ENCODE assay signal across 24 cellular contexts in genomic region chr3:125671461-125672243, GRCh38.
A peak's percentile ranks its signal among the peaks of the same experiment; 100 is the strongest.
DNase-seq lines count a peak whose midpoint lies in the region; ATAC-seq lines count a peak whose summit lies in the region.
"Had no signal": no experiment of that assay in that cellular context is flagged by ENCODE, and none has a peak within 500 bp of the region (broad histone marks: within the 10 kb centered on the region; RNA-seq: fewer than 3 reads in every experiment).

No MANE protein-coding gene starts in this region.

- H3K27ac ChIP-seq in neuronal stem cell (replicated peaks; ENCODE audit: low read length): no peak overlapping the region
- H3K27ac ChIP-seq: A549; BLaER1 treated with 17β-estradiol and CSF1 and Interleukin-3, amounts not matched to agents 10 nM and 100 nM had no signal

- no peak overlapping the region for H2BK120ac ChIP-seq in neuronal stem cell (ENCODE audit: low read depth, low read length)

- no peaks in the 10 kb centered on the region for H3K79me1 ChIP-seq in neuronal stem cell (ENCODE audit: low read depth, low read length)

- H3K9me3 Mint-ChIP-seq in stimulated activated naive CD8-positive, alpha-beta T cell treated with anti-CD3 and anti-CD28 coated beads, Interleukin-15, amount 100 ng/mL, for 72 hours: no peaks in the 10 kb centered on the region
- no peaks in the 10 kb centered on the region for H3K9me3 Mint-ChIP-seq in central memory CD8-positive, alpha-beta T cell
- H3K9me3 Mint-ChIP-seq: CD4-positive, alpha-beta T cell had no signal

- H3K4me1 ChIP-seq in neuronal stem cell (ENCODE audit: control insufficient read depth in 2 of 2, insufficient read depth in 1 of 2, low read depth in 1 of 2, low read length in 2 of 2): no peaks in the 10 kb centered on the region
- H3K4me1 ChIP-seq: A549; BE2C; BLaER1 treated with 17β-estradiol and CSF1 and Interleukin-3, amounts not matched to agents 10 nM and 100 nM had no signal

- H3K14ac ChIP-seq in neuronal stem cell (ENCODE audit: low read length): peak overlapping the region; percentile 44

- H3K27me3 ChIP-seq in neuronal stem cell (ENCODE audit: control insufficient read depth in 3 of 3, insufficient read depth in 3 of 3, low read depth in 1 of 3, low read length in 3 of 3): no peaks in the 10 kb centered on the region
- H3K27me3 ChIP-seq in H7 (ENCODE audit: control insufficient read depth, insufficient read depth, low read length): no peaks in the 10 kb centered on the region
- H3K27me3 ChIP-seq: BE2C; BLaER1 treated with 17β-estradiol and CSF1 and Interleukin-3, amounts not matched to agents 10 nM and 100 nM had no signal

- no peak overlapping the region for H3K4me3 ChIP-seq in neuronal stem cell (ENCODE audit: low read length in 2 of 2)
- no peak overlapping the region for H3K4me3 ChIP-seq in H7 (ENCODE audit: insufficient read depth, low read depth, low read length)
- H3K4me3 ChIP-seq: A549; BLaER1 treated with 17β-estradiol and CSF1 and Interleukin-3, amounts not matched to agents 10 nM and 100 nM; GM12878; HAP-1 had no signal

- H2BK5ac ChIP-seq in neuronal stem cell (ENCODE audit: low read length): no peak overlapping the region

- no peak overlapping the region for H3K9ac ChIP-seq in neuronal stem cell (ENCODE audit: low read depth, low read length, poor library complexity)
- H3K9ac ChIP-seq: BLaER1 treated with 17β-estradiol and CSF1 and Interleukin-3, amounts not matched to agents 10 nM and 100 nM had no signal

- H3K36me3 ChIP-seq in neuronal stem cell (replicated peaks in 1 of 2; ENCODE audit: control insufficient read depth in 2 of 2, insufficient read depth in 2 of 2, low read length in 2 of 2): no peaks in the 10 kb centered on the region
- no peaks in the 10 kb centered on the region for H3K36me3 ChIP-seq in H7 (replicated peaks; ENCODE audit: control insufficient read depth, insufficient read depth, low read length)
- H3K36me3 ChIP-seq: BE2C; BLaER1 treated with 17β-estradiol and CSF1 and Interleukin-3, amounts not matched to agents 10 nM and 100 nM; HAP-1 had no signal

- no CpG with 5 or more reads among the region's 39 CpGs for WGBS in neuronal stem cell (ENCODE audit: extremely low coverage in 2 of 2, insufficient read length in 2 of 2, insufficient replicate concordance in 1 of 2), 2 donors

- no peak overlapping the region for H3K4ac ChIP-seq in neuronal stem cell (ENCODE audit: low read length)

- H3K27ac Mint-ChIP-seq in stimulated activated naive CD8-positive, alpha-beta T cell treated with anti-CD3 and anti-CD28 coated beads, Interleukin-15, amount 100 ng/mL, for 72 hours: no peak overlapping the region
- H3K27ac Mint-ChIP-seq in central memory CD8-positive, alpha-beta T cell (ENCODE audit: low read depth): peak overlapping the region; percentile 83
- H3K27ac Mint-ChIP-seq: CD14-positive monocyte; CD4-positive, alpha-beta T cell; HFFc6 had no signal

- no peaks in the 10 kb centered on the region for H3K9me3 ChIP-seq in neuronal stem cell (replicated peaks in 1 of 2; ENCODE audit: control insufficient read depth in 2 of 2, insufficient read depth in 1 of 2, low read depth in 1 of 2, low read length in 2 of 2)
- H3K9me3 ChIP-seq: A549, BE2C, HAP-1 had no signal

- no peaks in the 10 kb centered on the region for H3K4me1 Mint-ChIP-seq in stimulated activated naive CD8-positive, alpha-beta T cell treated with anti-CD3 and anti-CD28 coated beads, Interleukin-15, amount 100 ng/mL, for 72 hours
- peaks cover 22% of the 10 kb centered on the region for H3K4me1 Mint-ChIP-seq in central memory CD8-positive, alpha-beta T cell
- H3K4me1 Mint-ChIP-seq: CD14-positive monocyte had no signal

- H3K4me2 ChIP-seq in neuronal stem cell (ENCODE audit: insufficient read depth, low read length, poor library complexity, severe bottlenecking): no peak overlapping the region
- H3K4me2 ChIP-seq: A549; BLaER1 treated with 17β-estradiol and CSF1 and Interleukin-3, amounts not matched to agents 10 nM and 100 nM had no signal

- DNase-seq in stimulated activated naive CD8-positive, alpha-beta T cell treated with anti-CD3 and anti-CD28 coated beads, Interleukin-15, amount 100 ng/mL, for 72 hours: no peak
- DNase-seq in stimulated activated naive CD8-positive, alpha-beta T cell treated with anti-CD3 and anti-CD28 coated beads, Interleukin-15, Interleukin-2, amounts not matched to agents 100 U/mL and 50 U/mL, for 24 hours: no peak
- no peak for DNase-seq in central memory CD8-positive, alpha-beta T cell (ENCODE audit: low spot score in 2 of 2)
- DNase-seq in neuronal stem cell (ENCODE audit: low spot score): no peak
- DNase-seq in RKO (ENCODE audit: low spot score): no peak
- no peak for DNase-seq in H7
- DNase-seq: 8988T; ACHN; AML-193; BE2C; CD4-positive, alpha-beta T cell; DMS 273 treated with DMSO at 0.1 percent for 48 hours; DMS79; EL; GDM1; GOT3; HFFc6 had no signal

- no peak overlapping the region for H2BK15ac ChIP-seq in neuronal stem cell (ENCODE audit: low read length)

- no peak overlapping the region for H2AFZ ChIP-seq in neuronal stem cell (ENCODE audit: low read length)

- H3K4me3 Mint-ChIP-seq in stimulated activated naive CD8-positive, alpha-beta T cell treated with anti-CD3 and anti-CD28 coated beads, Interleukin-15, amount 100 ng/mL, for 72 hours: no peak overlapping the region
- H3K4me3 Mint-ChIP-seq in central memory CD8-positive, alpha-beta T cell: no peak overlapping the region
- H3K4me3 Mint-ChIP-seq: CD14-positive monocyte; CD4-positive, alpha-beta T cell; HFFc6 had no signal

- H3K18ac ChIP-seq in neuronal stem cell (ENCODE audit: low read length): no peak overlapping the region

- no peak overlapping the region for H4K91ac ChIP-seq in neuronal stem cell (ENCODE audit: low read depth, low read length, poor library complexity)

- H3K27me3 Mint-ChIP-seq in stimulated activated naive CD8-positive, alpha-beta T cell treated with anti-CD3 and anti-CD28 coated beads, Interleukin-15, amount 100 ng/mL, for 72 hours: peaks cover 9% of the 10 kb centered on the region
- no peaks in the 10 kb centered on the region for H3K27me3 Mint-ChIP-seq in central memory CD8-positive, alpha-beta T cell
- H3K27me3 Mint-ChIP-seq: CD4-positive, alpha-beta T cell; CD8-positive, alpha-beta memory T cell had no signal

- H4K8ac ChIP-seq in neuronal stem cell (ENCODE audit: low read depth, low read length): no peak overlapping the region

- H2BK12ac ChIP-seq in neuronal stem cell (ENCODE audit: low read length): no peak overlapping the region

- peak; percentile 53 for ATAC-seq in stimulated activated naive CD8-positive, alpha-beta T cell treated with anti-CD3 and anti-CD28 coated beads, Interleukin-15, amount 100 ng/mL, for 72 hours
- ATAC-seq in stimulated activated naive CD8-positive, alpha-beta T cell treated with anti-CD3 and anti-CD28 coated beads, Interleukin-15, Interleukin-2, amounts not matched to agents 100 U/mL and 50 U/mL, for 24 hours: no peak
- ATAC-seq in central memory CD8-positive, alpha-beta T cell (replicated peaks; ENCODE audit: extremely low read depth, poor library complexity, severe bottlenecking): no peak
- ATAC-seq in HG02981 (IDR thresholded peaks at IDR 0.05; ENCODE audit: unreplicated experiment): no peak
- ATAC-seq: A549, GM12878 had no signal

- H3K23ac ChIP-seq in neuronal stem cell (ENCODE audit: low read depth, low read length, poor library complexity): no peak overlapping the region

- H3K36me3 Mint-ChIP-seq in central memory CD8-positive, alpha-beta T cell (ENCODE audit: insufficient read depth): peaks cover 3% of the 10 kb centered on the region
- H3K36me3 Mint-ChIP-seq: CD14-positive monocyte; CD8-positive, alpha-beta memory T cell had no signal

- no peak overlapping the region for H2AK5ac ChIP-seq in neuronal stem cell (ENCODE audit: low read depth, low read length)
